2 cellular contexts compared by ENCODE assay signal in the genomic region with DNA sequence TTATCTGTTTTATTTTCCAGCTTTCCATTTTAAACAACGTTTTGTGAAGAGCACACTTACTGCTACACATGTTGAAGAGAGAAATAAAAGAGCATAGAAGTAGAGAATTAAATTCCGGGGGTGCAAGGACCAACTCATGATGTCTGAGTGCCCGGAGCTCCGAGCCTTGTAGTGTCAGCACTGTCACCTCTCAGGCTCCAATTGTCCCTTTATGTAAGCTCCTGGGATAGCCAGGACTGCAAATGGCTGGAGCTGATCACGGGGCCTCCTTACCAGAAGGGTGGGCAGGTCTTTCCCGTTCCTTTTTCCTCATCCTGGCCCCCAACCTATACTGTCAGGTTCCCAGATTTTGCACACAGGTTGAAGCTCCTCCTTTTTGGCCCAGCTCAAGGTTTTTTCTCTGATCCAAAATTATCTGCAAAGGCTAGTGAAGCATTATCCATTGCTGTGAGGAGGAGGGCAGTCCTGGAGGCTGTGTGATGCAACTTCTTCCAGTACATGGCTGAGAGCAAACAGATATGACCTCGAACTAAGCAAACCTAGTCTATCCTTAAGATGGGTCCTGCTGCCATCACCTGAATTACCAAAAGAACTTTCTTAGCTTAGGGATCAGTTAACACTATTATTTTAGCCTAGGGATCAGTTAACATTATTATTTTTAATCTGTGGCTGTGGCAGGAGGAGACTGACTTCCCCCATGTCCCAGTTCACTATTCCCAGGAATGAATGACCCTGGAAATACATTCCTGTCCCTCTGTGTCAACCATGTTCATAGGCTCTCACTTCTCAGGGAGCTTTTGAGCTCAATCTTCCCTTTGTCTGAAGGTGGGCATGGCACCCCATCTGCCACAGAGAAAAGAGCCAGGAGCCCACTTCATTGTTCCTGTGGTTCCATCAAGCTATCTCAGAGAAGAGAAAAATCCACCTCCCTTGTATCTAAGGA.
TF ChIP-seq lines count a peak whose summit lies in the region.

A gene (minus strand): TSS at position 185 of the 943 bp plus-strand sequence. CDS start 47 bp downstream, at position 138.

TF ChIP-seq in A549, 52 proteins besides CTCF, POLR2A, EP300 and RAD21 (continued from another document):
- TF ChIP-seq, protein P1, sequence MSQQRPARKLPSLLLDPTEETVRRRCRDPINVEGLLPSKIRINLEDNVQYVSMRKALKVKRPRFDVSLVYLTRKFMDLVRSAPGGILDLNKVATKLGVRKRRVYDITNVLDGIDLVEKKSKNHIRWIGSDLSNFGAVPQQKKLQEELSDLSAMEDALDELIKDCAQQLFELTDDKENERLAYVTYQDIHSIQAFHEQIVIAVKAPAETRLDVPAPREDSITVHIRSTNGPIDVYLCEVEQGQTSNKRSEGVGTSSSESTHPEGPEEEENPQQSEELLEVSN (IDR thresholded peaks at IDR 0.05; ENCODE audit: borderline replicate concordance, low read depth): no peak
- TF ChIP-seq CBX8 (IDR thresholded peaks at IDR 0.05) (no peak), HEYL (CRISPR knock-in tag; IDR thresholded peaks at IDR 0.05) (no peak), HOXA7 (CRISPR knock-in tag; IDR thresholded peaks at IDR 0.05) (no peak), NR3C1 (IDR thresholded peaks at IDR 0.05) (no peak), EHMT2 (IDR thresholded peaks at IDR 0.05; ENCODE audit: low read depth) (no peak), BHLHE40 (IDR thresholded peaks at IDR 0.05; ENCODE audit: low read depth, low read length) (no peak), CEBPB (IDR thresholded peaks at IDR 0.05) (peak; percentile 16 to 72; a peak in 2 of 4 replicates)
- TF ChIP-seq, protein P2, sequence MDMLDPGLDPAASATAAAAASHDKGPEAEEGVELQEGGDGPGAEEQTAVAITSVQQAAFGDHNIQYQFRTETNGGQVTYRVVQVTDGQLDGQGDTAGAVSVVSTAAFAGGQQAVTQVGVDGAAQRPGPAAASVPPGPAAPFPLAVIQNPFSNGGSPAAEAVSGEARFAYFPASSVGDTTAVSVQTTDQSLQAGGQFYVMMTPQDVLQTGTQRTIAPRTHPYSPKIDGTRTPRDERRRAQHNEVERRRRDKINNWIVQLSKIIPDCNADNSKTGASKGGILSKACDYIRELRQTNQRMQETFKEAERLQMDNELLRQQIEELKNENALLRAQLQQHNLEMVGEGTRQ (IDR thresholded peaks at IDR 0.05): 0 out of 2 replicates have a peak, but pooled peaks have one; percentile 13
- TF ChIP-seq, protein P3, sequence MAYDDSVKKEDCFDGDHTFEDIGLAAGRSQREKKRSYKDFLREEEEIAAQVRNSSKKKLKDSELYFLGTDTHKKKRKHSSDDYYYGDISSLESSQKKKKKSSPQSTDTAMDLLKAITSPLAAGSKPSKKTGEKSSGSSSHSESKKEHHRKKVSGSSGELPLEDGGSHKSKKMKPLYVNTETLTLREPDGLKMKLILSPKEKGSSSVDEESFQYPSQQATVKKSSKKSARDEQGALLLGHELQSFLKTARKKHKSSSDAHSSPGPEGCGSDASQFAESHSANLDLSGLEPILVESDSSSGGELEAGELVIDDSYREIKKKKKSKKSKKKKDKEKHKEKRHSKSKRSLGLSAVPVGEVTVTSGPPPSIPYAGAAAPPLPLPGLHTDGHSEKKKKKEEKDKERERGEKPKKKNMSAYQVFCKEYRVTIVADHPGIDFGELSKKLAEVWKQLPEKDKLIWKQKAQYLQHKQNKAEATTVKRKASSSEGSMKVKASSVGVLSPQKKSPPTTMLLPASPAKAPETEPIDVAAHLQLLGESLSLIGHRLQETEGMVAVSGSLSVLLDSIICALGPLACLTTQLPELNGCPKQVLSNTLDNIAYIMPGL (CRISPR knock-in tag; IDR thresholded peaks at IDR 0.05; ENCODE audit: borderline replicate concordance): no peak
TF ChIP-seq in A549: peak in this region for 2.

TF ChIP-seq in WTC11, 78 proteins besides CTCF, POLR2A, EP300 and RAD21 (continued from another document):
- TF ChIP-seq GABPB1 (CRISPR knock-in tag; IDR thresholded peaks at IDR 0.05): peak; percentile 95
